Comparison of ENCODE assay signal across 21 cellular contexts in the genomic region with DNA sequence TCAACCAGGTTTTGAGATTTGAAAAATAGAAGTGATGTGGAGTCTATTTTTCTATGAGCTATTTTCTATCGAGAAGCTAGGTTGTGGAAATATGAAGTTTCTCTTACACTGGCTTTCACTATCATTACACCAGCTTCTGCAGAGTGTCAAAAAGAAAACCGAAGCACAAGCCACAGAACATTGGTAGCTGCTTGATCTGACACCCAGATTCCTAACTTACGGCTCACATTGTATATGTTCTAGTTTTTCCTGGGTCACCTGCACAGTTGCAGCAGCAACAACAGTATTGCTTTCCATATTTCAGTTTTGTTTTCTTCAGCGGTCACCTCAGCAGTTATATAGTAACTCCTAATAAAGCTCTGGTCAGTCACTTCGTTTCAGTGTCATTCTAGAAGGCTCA.
"Had no signal": no experiment of that assay in that cellular context is flagged by ENCODE, and none has a peak within 500 bp of the region (broad histone marks: within the 10 kb centered on the region; RNA-seq: fewer than 3 reads in every experiment).

No MANE protein-coding gene starts in this region.

- H3K27ac ChIP-seq: dorsolateral prefrontal cortex, lower lobe of right lung, neutrophil, pancreas, right lobe of liver, thoracic aorta, tibial nerve, upper lobe of left lung had no signal

- H3K36me3 Mint-ChIP-seq: immature natural killer cell; stimulated activated memory B cell treated with anti-CD40 and anti-IgM and Interleukin-4, amounts not matched to agents 10 μg/mL and 1 μg/mL and 100 μg/mL, for 72 hours had no signal

- H3K27me3 ChIP-seq: dorsolateral prefrontal cortex, neutrophil, pancreas, right lobe of liver, tibial nerve, upper lobe of left lung had no signal

- H3K9me3 ChIP-seq: lower lobe of right lung, neutrophil, pancreas, right lobe of liver, thoracic aorta, tibial nerve, upper lobe of left lung had no signal

- H3K36me3 ChIP-seq: lower lobe of right lung, neutrophil, pancreas, right lobe of liver, thoracic aorta, tibial nerve, upper lobe of left lung had no signal

- H3K4me3 ChIP-seq: dorsolateral prefrontal cortex, lower lobe of right lung, pancreas, right lobe of liver, thoracic aorta, tibial nerve, upper lobe of left lung had no signal

- H3K4me1 Mint-ChIP-seq: immature natural killer cell; natural killer cell; stimulated activated memory B cell treated with anti-CD40 and anti-IgM and Interleukin-4, amounts not matched to agents 10 μg/mL and 1 μg/mL and 100 μg/mL, for 72 hours had no signal

- H3K27ac Mint-ChIP-seq: immature natural killer cell; natural killer cell; progenitor cell of endocrine pancreas; stimulated activated memory B cell treated with anti-CD40 and anti-IgM and Interleukin-4, amounts not matched to agents 10 μg/mL and 1 μg/mL and 100 μg/mL, for 72 hours had no signal

- H3K27me3 Mint-ChIP-seq: progenitor cell of endocrine pancreas; stimulated activated memory B cell treated with anti-CD40 and anti-IgM and Interleukin-4, amounts not matched to agents 10 μg/mL and 1 μg/mL and 100 μg/mL, for 72 hours had no signal

- H3K4me3 Mint-ChIP-seq: immature natural killer cell; natural killer cell; stimulated activated memory B cell treated with anti-CD40 and anti-IgM and Interleukin-4, amounts not matched to agents 10 μg/mL and 1 μg/mL and 100 μg/mL, for 72 hours had no signal

- DNase-seq: dorsolateral prefrontal cortex; effector CD4-positive, alpha-beta T cell; hypothalamus; immature natural killer cell; islet precursor cell; kidney glomerular epithelial cell; left ventricle myocardium superior; lower lobe of right lung; natural killer cell; pancreas; right lobe of liver; small intestine; stimulated activated CD4-positive, alpha-beta T cell treated with anti-CD3 and anti-CD28 coated beads, Interleukin-12 subunit alpha, Interleukin-12 subunit beta, amount 100 ng/mL, for 4 hours; stimulated activated CD4-positive, alpha-beta T cell treated with anti-CD3 and anti-CD28 coated beads, Interleukin-4, amount 100 ng/mL, for 4 hours; stimulated activated naive CD8-positive, alpha-beta T cell treated with anti-CD3 and anti-CD28 coated beads, Interleukin-15, Interleukin-2, amounts not matched to agents 100 U/mL and 50 U/mL, for 24 hours had no signal

- ATAC-seq: left ventricle myocardium superior; lower lobe of right lung; natural killer cell; pancreas; right lobe of liver; stimulated activated memory B cell treated with anti-CD40 and anti-IgM and Interleukin-4, amounts not matched to agents 10 μg/mL and 1 μg/mL and 100 μg/mL, for 72 hours; stimulated activated naive CD8-positive, alpha-beta T cell treated with anti-CD3 and anti-CD28 coated beads, Interleukin-15, Interleukin-2, amounts not matched to agents 100 U/mL and 50 U/mL, for 24 hours had no signal

- H3K4me1 ChIP-seq: lower lobe of right lung, pancreas, right lobe of liver, tibial nerve, upper lobe of left lung had no signal
